ENCODE assay signal across 8 cellular contexts in the genomic region with DNA sequence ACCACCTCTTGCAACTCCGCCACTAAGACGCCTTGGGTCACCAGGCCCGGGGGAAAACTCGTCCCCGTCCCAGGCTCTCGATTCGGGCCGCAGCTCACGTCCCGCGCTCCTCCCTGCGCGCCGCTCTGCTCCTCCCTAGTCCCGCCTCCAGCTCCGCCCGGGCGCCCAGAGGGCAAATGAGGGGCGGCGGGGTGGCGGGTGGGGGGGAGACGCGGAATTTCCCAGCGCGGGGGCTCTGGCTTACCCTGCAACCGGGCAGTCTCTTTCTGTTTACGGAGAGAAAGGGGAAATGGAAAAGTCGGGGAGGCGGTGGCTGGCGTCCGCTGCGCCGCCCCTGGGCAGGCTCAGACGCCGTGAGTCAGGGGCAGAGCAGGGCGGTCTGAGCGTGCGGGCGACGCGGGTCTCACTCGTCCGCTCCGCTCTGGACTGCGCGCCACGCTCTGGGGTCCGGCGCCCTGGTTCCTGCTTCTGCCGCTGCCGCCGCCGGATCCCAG. TPM values are rescaled to one million over a fixed set of nuclear protein-coding genes. Genes with fewer than 3 reads are reported as not detected.
A peak's percentile ranks its signal among the peaks of the same experiment; 100 is the strongest.
DNase-seq lines count a peak whose midpoint lies in the region; ATAC-seq and TF ChIP-seq lines count a peak whose summit lies in the region.

Gene MAP3K8 (plus strand): TSS at position 406 of the 494 bp plus-strand sequence. CDS start 4,755 bp downstream, outside the sequence.

- WGBS in trophoblast cell (ENCODE audit: extremely low coverage, insufficient coverage, insufficient read length): no CpG with 5 or more reads among the region's 53 CpGs
- WGBS in tibial nerve, 2 donors: 0% methylated on average over 46 of the region's 53 CpGs; no CpG with 5 or more reads in 1 of the 2 donors

- peak within 1 kb of the TSS; percentile 60 for H3K4ac ChIP-seq in trophoblast cell (ENCODE audit: low read depth, low read length)

- peak within 1 kb of the TSS; percentile 27 for H2BK12ac ChIP-seq in trophoblast cell (ENCODE audit: low read length)

- peak within 1 kb of the TSS; percentile 94 for H2BK120ac ChIP-seq in trophoblast cell (ENCODE audit: insufficient read depth, low read length, poor library complexity)

- peak within 1 kb of the TSS; percentile 47 for H2AK5ac ChIP-seq in trophoblast cell (ENCODE audit: low read length)

- H3K4me3 ChIP-seq in cardiac muscle cell (peak within 1 kb of the TSS; percentile 59), trophoblast cell (ENCODE audit: low read depth, low read length) (peak within 1 kb of the TSS; percentile 89), tibial nerve (peak within 1 kb of the TSS; percentile 81 to 96 (median 84))

- peak within 1 kb of the TSS; percentile 91 for H3K14ac ChIP-seq in trophoblast cell (ENCODE audit: low read length)

- H3K4me1 ChIP-seq in cardiac muscle cell (ENCODE audit: low read depth) (peaks cover 33% of the 10 kb centered on the region), trophoblast cell (ENCODE audit: control insufficient read depth in 1 of 2, insufficient read depth in 2 of 2, low read length in 2 of 2) (peaks cover 12 to 16% of the 10 kb centered on the region in 2 experiments), tibial nerve (peaks cover 0 to 49% (median 32%) of the 10 kb centered on the region in 4 donors)

- peak within 1 kb of the TSS; percentile 95 for H2BK5ac ChIP-seq in trophoblast cell (ENCODE audit: low read depth, low read length, poor library complexity)

- in situ Hi-C loops in KBM-7 (cut with MboI; ENCODE audit: low pct_unique_long_range_greater_than_20kb, low sequenced_read_pairs): no loop called here

- DNase-seq in ELR (ENCODE audit: low read depth) (peak; percentile 82), KBM-7 (peak; percentile 94), T follicular helper cell (ENCODE audit: low read depth) (peak; percentile 78), cardiac muscle cell (ENCODE audit: low read depth in 1 of 2, low spot score in 1 of 2) (peak; percentile 94 to 95), trophoblast cell (peak; percentile 92 to 95), tibial nerve (ENCODE audit: low spot score in 2 of 2) (peak; percentile 85 to 87)
- peak; percentile 77 for DNase-seq in activated naive CD8-positive, alpha-beta T cell treated with anti-CD3 and anti-CD28 coated beads, Interleukin-2, amount 50 U/mL, for 16 hours (ENCODE audit: low read depth, low spot score)

- peak within 1 kb of the TSS; percentile 84 for H2AFZ ChIP-seq in trophoblast cell (ENCODE audit: insufficient read depth, low read length, poor library complexity)

- peak within 1 kb of the TSS; percentile 95 for H4K12ac ChIP-seq in trophoblast cell (ENCODE audit: low read depth, low read length)

- peak within 1 kb of the TSS; percentile 78 for H3K9ac ChIP-seq in trophoblast cell (ENCODE audit: low read length)

- H3K23ac ChIP-seq in trophoblast cell (ENCODE audit: low read length): no peak within 1 kb of the TSS

- TF ChIP-seq EP300 in tibial nerve (IDR thresholded peaks at IDR 0.05): peak; percentile 68 to 95

- H3K27ac ChIP-seq in cardiac muscle cell (peak within 1 kb of the TSS; percentile 98), trophoblast cell (ENCODE audit: low read depth, low read length) (peak within 1 kb of the TSS; percentile 96), tibial nerve (peak within 1 kb of the TSS; percentile 97 to 100 (median 98))

- TF ChIP-seq POLR2A in tibial nerve (IDR thresholded peaks at IDR 0.05): peak; percentile 61 to 75

- H3K36me3 ChIP-seq in cardiac muscle cell: no peaks in the 10 kb centered on the region
- peaks cover 0 to 2% of the 10 kb centered on the region in 2 experiments for H3K36me3 ChIP-seq in trophoblast cell (ENCODE audit: control insufficient read depth in 1 of 2, insufficient read depth in 2 of 2, low read length in 2 of 2)
- peaks cover 0 to under 1% (median 0%) of the 10 kb centered on the region in 3 donors for H3K36me3 ChIP-seq in tibial nerve

- no peaks in the 10 kb centered on the region for H3K27me3 ChIP-seq in cardiac muscle cell
- H3K27me3 ChIP-seq in trophoblast cell (ENCODE audit: insufficient read depth, low read length): no peaks in the 10 kb centered on the region
- no peaks in the 10 kb centered on the region for H3K27me3 ChIP-seq in tibial nerve

- peaks cover 13% of the 10 kb centered on the region for H3K79me2 ChIP-seq in trophoblast cell (ENCODE audit: control insufficient read depth, insufficient read depth, low read length, poor library complexity)

- H3K9me3 ChIP-seq in cardiac muscle cell (ENCODE audit: low read depth): no peaks in the 10 kb centered on the region
- H3K9me3 ChIP-seq in trophoblast cell (ENCODE audit: insufficient read depth, low read depth, low read length): no peaks in the 10 kb centered on the region
- no peaks in the 10 kb centered on the region for H3K9me3 ChIP-seq in tibial nerve

- H4K91ac ChIP-seq in trophoblast cell (ENCODE audit: low read depth, low read length): peak within 1 kb of the TSS; percentile 97

- peak within 1 kb of the TSS; percentile 94 for H3K18ac ChIP-seq in trophoblast cell (ENCODE audit: low read length)

- H4K8ac ChIP-seq in trophoblast cell (ENCODE audit: low read depth, low read length): peak within 1 kb of the TSS; percentile 87

- TF ChIP-seq CTCF in cardiac muscle cell (IDR thresholded peaks at IDR 0.05; ENCODE audit: low read depth, low read length): no peak
- no peak for TF ChIP-seq CTCF in tibial nerve (IDR thresholded peaks at IDR 0.05)

- peaks cover 30% of the 10 kb centered on the region for H3K79me1 ChIP-seq in trophoblast cell (ENCODE audit: low read length)

- peak; percentile 66 for ATAC-seq in GM21717 (IDR thresholded peaks at IDR 0.05; ENCODE audit: unreplicated experiment)

- H3K4me2 ChIP-seq in trophoblast cell (ENCODE audit: low read length): peak within 1 kb of the TSS; percentile 86

RNA-seq across cellular contexts. Expression of gene MAP3K8, which starts in this region (rescaled TPM):
- 5.5 and 5.8 TPM in 2 replicates for total RNA-seq in cardiac muscle cell
- 6.7 and 7.8 TPM in 2 replicates for polyA plus RNA-seq in cardiac muscle cell
- 42.6 and 49.1 TPM in 2 replicates for polyA plus RNA-seq in trophoblast cell (2013)
- 10 to 100 TPM; 44.7 to 74.1 (median 56.2) TPM for total RNA-seq in tibial nerve

Comparison
In these comparisons a context has a peak if more than half of its experiments do, and no peak if none do; other contexts are left out.
1. Peak in every context shown above with its lines: DNase-seq, ATAC-seq, H3K4me3 ChIP-seq and H3K27ac ChIP-seq.